ENCODE assay signal across 9 cellular contexts in genomic region chr19:38932425-38933179, GRCh38. TPM values are rescaled to one million over a fixed set of nuclear protein-coding genes. Genes with fewer than 3 reads are reported as not detected.
DNase-seq lines count a peak whose midpoint lies in the region; ATAC-seq and TF ChIP-seq lines count a peak whose summit lies in the region.
"Had no signal": no experiment of that assay in that cellular context is flagged by ENCODE, and none has a peak within 500 bp of the region (broad histone marks: within the 10 kb centered on the region; RNA-seq: fewer than 3 reads in every experiment).

No MANE protein-coding gene starts in this region.

- H3K79me2 ChIP-seq in PC-9 (ENCODE audit: low read depth): peaks cover 51% of the 10 kb centered on the region
- peaks cover 42% of the 10 kb centered on the region for H3K79me2 ChIP-seq in neural progenitor cell (ENCODE audit: low read depth)

- H3K27me3 ChIP-seq in PC-9 (ENCODE audit: insufficient read depth, low read depth): no peaks in the 10 kb centered on the region
- H3K27me3 ChIP-seq in neural progenitor cell: no peaks in the 10 kb centered on the region
- no peaks in the 10 kb centered on the region for H3K27me3 ChIP-seq in gastroesophageal sphincter

- H4K20me1 ChIP-seq in PC-9 (ENCODE audit: insufficient read depth): no peaks in the 10 kb centered on the region; the same call in 1 of the 2 replicates
- H4K20me1 ChIP-seq in neural progenitor cell (ENCODE audit: low read depth): no peaks in the 10 kb centered on the region

- H3K4me3 ChIP-seq in AG04449 (ENCODE audit: low read depth, low read length) (no peak overlapping the region), PC-9 (0 out of 2 replicates have a peak overlapping the region, but pooled peaks have one; percentile 86), neural progenitor cell (no peak overlapping the region), gastroesophageal sphincter (no peak overlapping the region), coronary artery (no peak overlapping the region)

- TF ChIP-seq CTCF in AG04449 (IDR thresholded peaks at IDR 0.05; ENCODE audit: insufficient read depth, low read length, missing control alignments) (peak; percentile 24), PC-9 (conservative IDR thresholded peaks at IDR 0.05) (peak; percentile 40; the same call in 1 of the 2 replicates), neural progenitor cell (IDR thresholded peaks at IDR 0.05) (peak; percentile 42), gastroesophageal sphincter (IDR thresholded peaks at IDR 0.05) (no peak), coronary artery (IDR thresholded peaks at IDR 0.05) (no peak)

- peaks cover 7% of the 10 kb centered on the region; the same call in 1 of the 2 replicates for H3K9me3 ChIP-seq in PC-9 (ENCODE audit: insufficient read depth, low read depth)
- H3K9me3 ChIP-seq in neural progenitor cell (ENCODE audit: low read depth): no peaks in the 10 kb centered on the region
- H3K9me3 ChIP-seq in gastroesophageal sphincter: no peaks in the 10 kb centered on the region

- TF ChIP-seq POLR2A in gastroesophageal sphincter (IDR thresholded peaks at IDR 0.05): no peak

- H3K4me3 Mint-ChIP-seq in central memory CD8-positive, alpha-beta T cell: peak overlapping the region; percentile 44
- H3K4me3 Mint-ChIP-seq in neural progenitor cell: peak overlapping the region; percentile 72

- H3K36me3 Mint-ChIP-seq in central memory CD8-positive, alpha-beta T cell (ENCODE audit: insufficient read depth): peaks cover 16% of the 10 kb centered on the region
- peaks cover 18% of the 10 kb centered on the region for H3K36me3 Mint-ChIP-seq in neural progenitor cell

- no peak for TF ChIP-seq EP300 in gastroesophageal sphincter (IDR thresholded peaks at IDR 0.05)

- BruUV-seq in PC-9 (replicated peaks; lab: Mats Ljungman, UMichigan): no TSS peak

- H3K27ac ChIP-seq in PC-9 (no peak overlapping the region), neural progenitor cell (no peak overlapping the region), gastroesophageal sphincter (no peak overlapping the region), coronary artery (no peak overlapping the region)
- H3K27ac ChIP-seq: epithelial cell of prostate had no signal

- DNase-seq in AG04449 (ENCODE audit: low read depth, low spot score): no peak
- DNase-seq in GDM1 (lab: John Stamatoyannopoulos, UW): peak; percentile 7
- DNase-seq in PC-9: no peak
- DNase-seq in central memory CD8-positive, alpha-beta T cell (ENCODE audit: low spot score in 2 of 2): peak in 1 of 2 donors; percentile 33
- DNase-seq in neural progenitor cell (ENCODE audit: low spot score): peak; percentile 62
- DNase-seq in coronary artery (ENCODE audit: low spot score): no peak
- no peak for DNase-seq in AG08396 (ENCODE audit: low spot score)

- 63% methylated on average over 4 of the region's 29 CpGs; no CpG with 5 or more reads in 1 of the 2 donors for WGBS in gastroesophageal sphincter (ENCODE audit: low coverage in 1 of 2), 2 donors

- H2AFZ ChIP-seq in PC-9 (no peak overlapping the region), neural progenitor cell (replicated peaks) (no peak overlapping the region)

- ATAC-seq in central memory CD8-positive, alpha-beta T cell (replicated peaks; ENCODE audit: extremely low read depth, poor library complexity, severe bottlenecking): no peak
- ATAC-seq in gastroesophageal sphincter: no peak

- H3K4me1 ChIP-seq in PC-9 (replicated peaks; ENCODE audit: insufficient read depth): peaks cover 17% of the 10 kb centered on the region; the same call in 1 of the 2 replicates
- peaks cover 9% of the 10 kb centered on the region for H3K4me1 ChIP-seq in neural progenitor cell
- peaks cover 0 to 37% (median 10%) of the 10 kb centered on the region in 3 donors for H3K4me1 ChIP-seq in gastroesophageal sphincter

- H3K36me3 ChIP-seq in PC-9 (ENCODE audit: low read depth) (no peaks in the 10 kb centered on the region), neural progenitor cell (no peaks in the 10 kb centered on the region), gastroesophageal sphincter (peaks cover 0 to 34% of the 10 kb centered on the region in 2 donors)

- POLR2A ChIA-PET in AG04449 (lab: Yijun Ruan, JAX): no interaction called here
- POLR2A ChIA-PET in PC-9 (lab: Charles Lee; ENCODE audit: unreplicated experiment): interaction anchor here (0.6 kb wide), 1 partner anchor 185 kb away, joined by 7 read pairs; no protein-coding TSS in a partner anchor

- H3K9ac ChIP-seq in neural progenitor cell: no peak overlapping the region

- H3K4me2 ChIP-seq in PC-9 (peak overlapping the region; percentile 83; the same call in 1 of the 2 replicates), neural progenitor cell (no peak overlapping the region)

- intact Hi-C loops in PC-9 (cut with micrococcal nuclease; ENCODE audit: unreplicated experiment): loop anchor here (5.0 kb wide), 2 partner anchors 200 to 315 kb away; partner anchors contain the start of genes EIF3K and MAP4K1

- H3K4me1 Mint-ChIP-seq in central memory CD8-positive, alpha-beta T cell: peaks cover 46% of the 10 kb centered on the region
- peaks cover 19% of the 10 kb centered on the region for H3K4me1 Mint-ChIP-seq in neural progenitor cell

- no peak overlapping the region for H3K27ac Mint-ChIP-seq in central memory CD8-positive, alpha-beta T cell (ENCODE audit: low read depth)
- no peak overlapping the region for H3K27ac Mint-ChIP-seq in neural progenitor cell

- H3K27me3 Mint-ChIP-seq in central memory CD8-positive, alpha-beta T cell: no peaks in the 10 kb centered on the region
- peaks cover 2% of the 10 kb centered on the region for H3K27me3 Mint-ChIP-seq in neural progenitor cell (ENCODE audit: insufficient read depth, low read depth)

- H3K9me3 Mint-ChIP-seq in central memory CD8-positive, alpha-beta T cell: no peaks in the 10 kb centered on the region
- peaks cover 6% of the 10 kb centered on the region for H3K9me3 Mint-ChIP-seq in neural progenitor cell

- no peaks in the 10 kb centered on the region for H3K9me2 ChIP-seq in PC-9 (ENCODE audit: insufficient read depth)

- H3F3A ChIP-seq in PC-9 (ENCODE audit: insufficient read depth, low read depth) (peaks cover 19% of the 10 kb centered on the region), neural progenitor cell (ENCODE audit: low read depth) (no peaks in the 10 kb centered on the region)

- CTCF ChIA-PET in AG04449 (lab: Yijun Ruan, JAX) (interaction anchor here (0.6 to 6.8 kb wide), 20 partner anchors 7 to 529 kb away, joined by 3 to 53 read pairs (median 4); partner anchors contain the start of genes FAM98C, NFKBIB and SIRT2), PC-9 (lab: Charles Lee) (interaction anchor here (0.5 to 0.6 kb wide), 3 partner anchors 314 to 342 kb away, joined by 3 to 5 read pairs (median 5); no protein-coding TSS in a partner anchor)

RNA-seq across cellular contexts. Expression of gene MRPS12, which starts 1.9 kb away (rescaled TPM):
- total RNA-seq in PC-9 (2021): 77.6 and 84.8 TPM in 2 replicates
- total RNA-seq in neural progenitor cell (ENCODE audit: low replicate concordance): 9.2 and 23.9 TPM in 2 replicates
- total RNA-seq in gastroesophageal sphincter: 10 to 100 TPM; 19.8 to 25.3 (median 23.0) TPM

RNA-seq across cellular contexts. Expression of gene SARS2, which starts 2.0 kb away (rescaled TPM):
- total RNA-seq in PC-9 (2021) (33.7 and 34.9 TPM in 2 replicates), neural progenitor cell (ENCODE audit: low replicate concordance) (45.8 and 63.6 TPM in 2 replicates), gastroesophageal sphincter (10 to 100 TPM in 3 of 4 donors, 1 to 10 TPM in 1; 9.9 to 13.7 (median 11.9) TPM)

RNA-seq across cellular contexts. Expression of gene CCER2, which starts 20.6 kb away (rescaled TPM):
- total RNA-seq in PC-9 (2021) (1.8 and 2.1 TPM in 2 replicates), neural progenitor cell (ENCODE audit: low replicate concordance) (1.1 and 1.3 TPM in 2 replicates), gastroesophageal sphincter (1 to 10 TPM in 1 of 4 donors, under 1 TPM in 1, not detected in 2; 0.94 to 1.4 TPM)

RNA-seq across cellular contexts. Expression of gene NFKBIB, which starts 32.8 kb away (rescaled TPM):
- total RNA-seq in PC-9 (2021) (18.8 and 21.6 TPM in 2 replicates), neural progenitor cell (ENCODE audit: low replicate concordance) (8.3 and 11.5 TPM in 2 replicates), gastroesophageal sphincter (10 to 100 TPM; 18.5 to 37.6 (median 26.8) TPM)

RNA-seq across cellular contexts. Expression of gene SIRT2, which starts 33.2 kb away (rescaled TPM):
- total RNA-seq in PC-9 (2021): 29.6 and 32.9 TPM in 2 replicates
- total RNA-seq in neural progenitor cell (ENCODE audit: low replicate concordance): 10.9 and 15.2 TPM in 2 replicates
- total RNA-seq in gastroesophageal sphincter: 100 to 1,000 TPM in 1 of 4 donors, 10 to 100 TPM in 3; 73.9 to 106 (median 80.5) TPM

Comparison
In these comparisons a context has a peak if more than half of its experiments do, and no peak if none do; other contexts are left out.
1. DNase-seq: peak in GDM1 (single experiment) and neural progenitor cell (single experiment); none in AG04449 (single experiment), PC-9 (0 of 2), coronary artery (single experiment) and AG08396 (single experiment).
2. CTCF ChIP-seq: peak in AG04449 (single experiment), PC-9 (single experiment) and neural progenitor cell (single experiment); none in gastroesophageal sphincter (0 of 4) and coronary artery (single experiment).